In the genomic region with DNA sequence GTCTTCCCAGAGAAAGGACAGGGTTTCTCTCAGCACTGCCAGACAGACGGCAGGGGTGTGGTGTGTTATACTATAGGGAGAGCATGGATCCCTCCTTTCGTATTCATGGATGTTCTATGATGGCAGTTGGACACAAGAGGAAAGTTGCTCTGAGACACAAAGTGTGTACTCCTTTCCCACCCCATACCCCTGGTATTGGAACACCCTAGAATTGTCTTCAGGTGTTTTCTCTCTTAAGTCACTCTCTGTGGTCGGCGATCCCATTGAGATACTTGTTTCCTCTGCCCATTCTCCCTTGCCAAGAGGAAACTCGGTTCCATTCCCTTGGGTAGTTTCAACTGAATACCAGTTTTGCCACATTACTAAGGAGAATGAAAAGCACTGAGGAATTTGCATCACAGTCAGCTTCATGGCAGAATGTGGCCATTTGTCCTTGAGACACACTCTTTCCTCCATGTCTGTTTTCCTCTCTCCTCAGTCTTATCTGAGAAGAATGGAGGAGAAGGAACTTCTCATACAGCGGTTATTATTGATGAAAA, we compare ENCODE assay signal across 28 cellular contexts. TPM values are rescaled to one million over a fixed set of nuclear protein-coding genes. Genes with fewer than 3 reads are reported as not detected.
A peak's percentile ranks its signal among the peaks of the same experiment; 100 is the strongest.
DNase-seq lines count a peak whose midpoint lies in the region; ATAC-seq, FAIRE-seq and TF ChIP-seq lines count a peak whose summit lies in the region.
"Had no signal": no experiment of that assay in that cellular context is flagged by ENCODE, and none has a peak within 500 bp of the region (broad histone marks: within the 10 kb centered on the region; RNA-seq: fewer than 3 reads in every experiment).

No MANE protein-coding gene starts in this region.

- FAIRE-seq in H54 (lab: Jason Lieb, UNC) (peak; percentile 73), K562 (lab: Jason Lieb, UNC) (no peak), keratinocyte (lab: Jason Lieb, UNC) (peak; percentile 5)
- FAIRE-seq: A549, GM12878, GM12892, GM18507 had no signal

- H3K9me3 ChIP-seq in K562 (replicated peaks; ENCODE audit: control insufficient read depth, insufficient read depth, low read depth, low read length) (peaks cover 16% of the 10 kb centered on the region), keratinocyte (ENCODE audit: control insufficient read depth, low read depth, low read length) (no peaks in the 10 kb centered on the region), tibial artery (no peaks in the 10 kb centered on the region), HAP-1 (no peaks in the 10 kb centered on the region), SJCRH30 (replicated peaks) (no peaks in the 10 kb centered on the region)
- H3K9me3 ChIP-seq: A549, BE2C had no signal

- no TSS peak for BruUV-seq in K562 (replicated peaks; lab: Mats Ljungman, UMichigan)

- H3K9me1 ChIP-seq in K562 (ENCODE audit: control insufficient read depth, insufficient read depth, low read length): no peaks in the 10 kb centered on the region
- H3K9me1 ChIP-seq in keratinocyte (ENCODE audit: control insufficient read depth, extremely low read depth, insufficient read depth, low read length): no peaks in the 10 kb centered on the region

- H3K79me2 ChIP-seq in K562 (ENCODE audit: control insufficient read depth, insufficient read depth, low read length) (peaks cover 7% of the 10 kb centered on the region; the same call in 2 of the 3 replicates), keratinocyte (ENCODE audit: control insufficient read depth, insufficient read depth, low read length) (no peaks in the 10 kb centered on the region)

- intact Hi-C loops in K562 (cut with micrococcal nuclease) (no loop called here), tibial artery (cut with DNase I; ENCODE audit: low total_unique reads) (no loop called here)

- TF ChIP-seq CTCF in K562 (IDR thresholded peaks at IDR 0.05 in 2 of 3, conservative IDR thresholded peaks at IDR 0.05 in 1 of 3; ENCODE audit: insufficient read depth in 2 of 3, low read depth in 1 of 3, low read length in 3 of 3) (no peak), epithelial cell of esophagus (IDR thresholded peaks at IDR 0.05; ENCODE audit: insufficient read depth, low read depth, low read length, missing control alignments) (no peak), keratinocyte (optimal IDR thresholded peaks at IDR 0.05 in 1 of 3, IDR thresholded peaks at IDR 0.05 in 1 of 3, conservative IDR thresholded peaks at IDR 0.05 in 1 of 3; ENCODE audit: extremely low read depth in 1 of 3, insufficient read depth in 2 of 3, low read length in 3 of 3) (no peak), tibial artery (IDR thresholded peaks at IDR 0.05) (no peak)

- no peaks in the 10 kb centered on the region for H3K27me3 ChIP-seq in K562 (ENCODE audit: control insufficient read depth in 2 of 2, insufficient read depth in 2 of 2, low read length in 2 of 2)
- peaks cover 3% of the 10 kb centered on the region for H3K27me3 ChIP-seq in keratinocyte (ENCODE audit: control insufficient read depth, extremely low read depth, insufficient read depth, low read length)
- peaks cover 0 to 7% of the 10 kb centered on the region in 2 donors for H3K27me3 ChIP-seq in tibial artery
- H3K27me3 ChIP-seq in HAP-1 (ENCODE audit: low read depth): no peaks in the 10 kb centered on the region
- H3K27me3 ChIP-seq in SJCRH30: no peaks in the 10 kb centered on the region
- H3K27me3 ChIP-seq: BE2C, BLaER1 had no signal

- H4K20me1 ChIP-seq in K562 (replicated peaks; ENCODE audit: control insufficient read depth, insufficient read depth, low read length) (no peaks in the 10 kb centered on the region), keratinocyte (ENCODE audit: control insufficient read depth, extremely low read depth, insufficient read depth, low read length) (no peaks in the 10 kb centered on the region)
- H4K20me1 ChIP-seq: BLaER1 had no signal

- CTCF ChIA-PET in K562 (lab: Yijun Ruan, JAX; ENCODE audit: low intra/inter-chr PET ratio): no interaction called here

- peaks cover 37% of the 10 kb centered on the region for H3K36me3 ChIP-seq in K562 (ENCODE audit: control insufficient read depth, insufficient read depth, low read length)
- H3K36me3 ChIP-seq in keratinocyte (ENCODE audit: control insufficient read depth in 2 of 2, extremely low read depth in 1 of 2, insufficient read depth in 2 of 2, low read length in 2 of 2): no peaks in the 10 kb centered on the region
- no peaks in the 10 kb centered on the region for H3K36me3 ChIP-seq in tibial artery
- H3K36me3 ChIP-seq in HAP-1 (replicated peaks): no peaks in the 10 kb centered on the region
- no peaks in the 10 kb centered on the region for H3K36me3 ChIP-seq in SJCRH30
- H3K36me3 ChIP-seq: BE2C, BLaER1 had no signal

- POLR2A ChIA-PET in K562 (lab: Yijun Ruan, JAX): no interaction called here

- H3K4me2 ChIP-seq in K562 (ENCODE audit: insufficient read depth, low read length) (no peak overlapping the region), keratinocyte (ENCODE audit: control insufficient read depth, extremely low read depth, insufficient read depth, low read depth, low read length) (no peak overlapping the region)
- H3K4me2 ChIP-seq: A549, BLaER1 had no signal

- H2AFZ ChIP-seq in K562 (ENCODE audit: low read depth, low read length) (no peak overlapping the region), keratinocyte (ENCODE audit: control insufficient read depth, low read length) (no peak overlapping the region)

- in situ Hi-C loops in K562 (cut with MboI) (no loop called here), HAP-1 (cut with MboI; ENCODE audit: low sequenced_read_pairs) (no loop called here)

- TF ChIP-seq EP300 in K562 (IDR thresholded peaks at IDR 0.05; ENCODE audit: low read length): no peak

- ATAC-seq in K562: no peak
- ATAC-seq: A549, GM12878 had no signal

- DNase-seq in H54 (ENCODE audit: insufficient read length, low spot score): no peak
- no peak for DNase-seq in K562 (ENCODE audit: extremely low read depth in 1 of 4, low spot score in 3 of 4)
- peak; percentile 4 for DNase-seq in epithelial cell of esophagus (ENCODE audit: low read depth)
- DNase-seq in keratinocyte (ENCODE audit: low read depth, low spot score): no peak
- no peak for DNase-seq in epidermal melanocyte (ENCODE audit: insufficient read length, low spot score)
- no peak for DNase-seq in tibial artery
- DNase-seq in HAP-1 (ENCODE audit: low spot score in 2 of 2): no peak
- DNase-seq in SJCRH30: no peak
- DNase-seq: BE2C; C1 segment of cervical spinal cord; CD4-positive, alpha-beta memory T cell; CD4-positive, CD25-positive, alpha-beta regulatory T cell; CD8-positive, alpha-beta memory T cell; COR-L47; DMS 273 treated with DMSO at 0.1 percent for 48 hours; DMS153; DMS53; DMS79; DND-41; EL; GDM1 had no signal

- WGBS in K562 (ENCODE audit: insufficient coverage, low coverage, missing lambda C conversion rate): 90% methylated on average over 6 of the region's 6 CpGs

- H3K27ac ChIP-seq in K562 (ENCODE audit: extremely low read depth, low read depth, low read length) (peak overlapping the region; percentile 9; the same call in 1 of the 3 replicates), keratinocyte (ENCODE audit: control insufficient read depth, insufficient read depth, low read length) (no peak overlapping the region), tibial artery (no peak overlapping the region), SJCRH30 (no peak overlapping the region)
- H3K27ac ChIP-seq: 22Rv1, A549, BLaER1 had no signal

- H3K4me1 ChIP-seq in K562 (replicated peaks in 1 of 2; ENCODE audit: control insufficient read depth in 2 of 2, insufficient read depth in 2 of 2, low read length in 2 of 2) (peaks cover 8 to 35% of the 10 kb centered on the region in 2 experiments), keratinocyte (ENCODE audit: control insufficient read depth, extremely low read depth, insufficient read depth, low read length) (no peaks in the 10 kb centered on the region), tibial artery (no peaks in the 10 kb centered on the region), HAP-1 (no peaks in the 10 kb centered on the region; the same call in 1 of the 2 replicates), SJCRH30 (no peaks in the 10 kb centered on the region)
- H3K4me1 ChIP-seq: A549, BE2C, BLaER1 had no signal

- H3K9ac ChIP-seq in K562 (ENCODE audit: insufficient read depth in 1 of 2, low read depth in 2 of 2, low read length in 2 of 2) (no peak overlapping the region), keratinocyte (ENCODE audit: control insufficient read depth, extremely low read depth, insufficient read depth, low read length) (no peak overlapping the region)
- H3K9ac ChIP-seq: BLaER1 had no signal

- dilution Hi-C loops in keratinocyte (cut with MboI; ENCODE audit: extremely low pct_ligation_motif_present, low sequenced_read_pairs): no loop called here

- no peak for TF ChIP-seq POLR2A in H54 (IDR thresholded peaks at IDR 0.05; ENCODE audit: low read depth, low read length)
- no peak for TF ChIP-seq POLR2A in K562 (conservative IDR thresholded peaks at IDR 0.05)

- no peak overlapping the region for H3K4me3 ChIP-seq in K562
- H3K4me3 ChIP-seq in epithelial cell of esophagus (ENCODE audit: low read length): no peak overlapping the region
- H3K4me3 ChIP-seq in keratinocyte (ENCODE audit: control insufficient read depth in 2 of 3, extremely low read depth in 1 of 3, insufficient read depth in 2 of 3, low read depth in 1 of 3, low read length in 3 of 3): no peak overlapping the region
- no peak overlapping the region for H3K4me3 ChIP-seq in tibial artery
- no peak overlapping the region for H3K4me3 ChIP-seq in HAP-1
- H3K4me3 ChIP-seq in SJCRH30: no peak overlapping the region
- H3K4me3 ChIP-seq: A549, BLaER1, GM12878 had no signal

- no peak for TF ChIP-seq RAD21 in K562 (CRISPR knock-in tag; conservative IDR thresholded peaks at IDR 0.05 in 1 of 2, IDR thresholded peaks at IDR 0.05 in 1 of 2)

RNA-seq across cellular contexts. Expression of gene RNF182, which starts 53.4 kb away (rescaled TPM):
- total RNA-seq in K562 (2011; cell fraction: chromatin; rRNA removed; ENCODE audit: low replicate concordance): 15.1 and 19.5 TPM in 2 replicates
- 6.7 and 7.6 TPM in 2 replicates for total RNA-seq in K562 (2011; cell fraction: nucleolus; rRNA removed)
- 11.6 and 19.6 TPM in 2 replicates for total RNA-seq in K562 (2011; cell fraction: nucleoplasm; rRNA removed)
- total RNA-seq in K562 (2014; rRNA removed) (13.4 and 15.2 TPM in 2 replicates), K562 (2014; rRNA removed; fragmentation: Illumina TruSeq; extraction: Trizol) (21.3 and 25.3 TPM in 2 replicates), K562 (2015; rRNA removed; fragmentation: Illumina TruSeq; extraction: Trizol) (13.6 and 15.6 TPM in 2 replicates), K562 (2021) (21.3 and 22.8 TPM in 2 replicates)
- polyA plus RNA-seq in K562 (2011; rRNA removed) (19.7 and 25.2 TPM in 2 replicates), K562 (2014; fragmentation: Illumina TruSeq; extraction: Trizol) (21.9 and 22.0 TPM in 2 replicates), K562 (2014; fragmentation: Nextera tagmentation; extraction: Ambion mirVana) (10 to 100 TPM; 15.7 to 17.5 TPM), K562 (2014; rRNA removed) (12.0 and 12.8 TPM in 2 replicates), keratinocyte (0.94 to 3.8 TPM (median 2.0 TPM) in 3 replicates)
- 17.0 TPM in 2 replicates for polyA plus RNA-seq in K562 (2011; cell fraction: cytosol; rRNA removed)
- polyA plus RNA-seq in K562 (2011; cell fraction: nucleus; rRNA removed): 22.7 and 25.9 TPM in 2 replicates
- 7.3 and 14.1 TPM in 2 replicates for polyA plus RNA-seq in K562 (2012)
- 26.5 and 26.7 TPM in 2 replicates for polyA minus RNA-seq in K562 (2011; rRNA and poly(A)+ RNA removed)
- polyA minus RNA-seq in K562 (2011; cell fraction: cytosol; rRNA and poly(A)+ RNA removed): 17.8 and 18.7 TPM in 2 replicates
- 9.0 and 13.9 TPM in 2 replicates for polyA minus RNA-seq in K562 (2011; cell fraction: nucleus; rRNA and poly(A)+ RNA removed)
- 0.17 TPM for polyA plus RNA-seq in keratinocyte (2011; ENCODE audit: low read depth)
- 1.3 and 2.8 TPM in 2 replicates for polyA plus RNA-seq in keratinocyte (2011; cell fraction: cytosol; rRNA removed)
- 2.6 and 2.9 TPM in 2 replicates for polyA plus RNA-seq in keratinocyte (2011; cell fraction: nucleus; rRNA removed)
- 0.38 and 2.8 TPM in 2 replicates for polyA plus RNA-seq in keratinocyte (2012; ENCODE audit: low replicate concordance)
- 2.5 to 3.5 TPM (median 2.6 TPM) in 3 replicates for polyA minus RNA-seq in keratinocyte
- polyA minus RNA-seq in keratinocyte (2011; cell fraction: cytosol; rRNA and poly(A)+ RNA removed): 1.3 TPM
- 1.3 and 4.2 TPM in 2 replicates for polyA minus RNA-seq in keratinocyte (2011; cell fraction: nucleus; rRNA and poly(A)+ RNA removed)
- 0.10 and 0.20 TPM in 2 replicates for total RNA-seq in SJCRH30 (2014; rRNA removed; shearing (Covaris generic))
- total RNA-seq: CD4-positive, alpha-beta memory T cell; CD4-positive, CD25-positive, alpha-beta regulatory T cell; CD8-positive, alpha-beta memory T cell; GM12878 had no signal
- polyA plus RNA-seq: CD14-positive monocyte; CD4-positive, alpha-beta memory T cell; CD4-positive, CD25-positive, alpha-beta regulatory T cell; CD8-positive, alpha-beta memory T cell; GM12878 had no signal
